ENCODE assay signal across 2 cellular contexts in genomic region chr10:128324058-128324457, GRCh38.
TF ChIP-seq lines count a peak whose summit lies in the region.

No MANE protein-coding gene starts in this region.

TF ChIP-seq in HCT116, 20 proteins besides CTCF, POLR2A, EP300 and RAD21 (continued from another document):
- TF ChIP-seq REST (IDR thresholded peaks at IDR 0.05; ENCODE audit: low read depth), result no peak
- no peak for TF ChIP-seq ZBTB33 (IDR thresholded peaks at IDR 0.05; ENCODE audit: extremely low read depth, insufficient replicate concordance, low read length)
TF ChIP-seq in HCT116: peak in this region for 0.

TF ChIP-seq in K562, 482 proteins besides CTCF, POLR2A, EP300 and RAD21 (continued from another document):
- TF ChIP-seq, protein P1, sequence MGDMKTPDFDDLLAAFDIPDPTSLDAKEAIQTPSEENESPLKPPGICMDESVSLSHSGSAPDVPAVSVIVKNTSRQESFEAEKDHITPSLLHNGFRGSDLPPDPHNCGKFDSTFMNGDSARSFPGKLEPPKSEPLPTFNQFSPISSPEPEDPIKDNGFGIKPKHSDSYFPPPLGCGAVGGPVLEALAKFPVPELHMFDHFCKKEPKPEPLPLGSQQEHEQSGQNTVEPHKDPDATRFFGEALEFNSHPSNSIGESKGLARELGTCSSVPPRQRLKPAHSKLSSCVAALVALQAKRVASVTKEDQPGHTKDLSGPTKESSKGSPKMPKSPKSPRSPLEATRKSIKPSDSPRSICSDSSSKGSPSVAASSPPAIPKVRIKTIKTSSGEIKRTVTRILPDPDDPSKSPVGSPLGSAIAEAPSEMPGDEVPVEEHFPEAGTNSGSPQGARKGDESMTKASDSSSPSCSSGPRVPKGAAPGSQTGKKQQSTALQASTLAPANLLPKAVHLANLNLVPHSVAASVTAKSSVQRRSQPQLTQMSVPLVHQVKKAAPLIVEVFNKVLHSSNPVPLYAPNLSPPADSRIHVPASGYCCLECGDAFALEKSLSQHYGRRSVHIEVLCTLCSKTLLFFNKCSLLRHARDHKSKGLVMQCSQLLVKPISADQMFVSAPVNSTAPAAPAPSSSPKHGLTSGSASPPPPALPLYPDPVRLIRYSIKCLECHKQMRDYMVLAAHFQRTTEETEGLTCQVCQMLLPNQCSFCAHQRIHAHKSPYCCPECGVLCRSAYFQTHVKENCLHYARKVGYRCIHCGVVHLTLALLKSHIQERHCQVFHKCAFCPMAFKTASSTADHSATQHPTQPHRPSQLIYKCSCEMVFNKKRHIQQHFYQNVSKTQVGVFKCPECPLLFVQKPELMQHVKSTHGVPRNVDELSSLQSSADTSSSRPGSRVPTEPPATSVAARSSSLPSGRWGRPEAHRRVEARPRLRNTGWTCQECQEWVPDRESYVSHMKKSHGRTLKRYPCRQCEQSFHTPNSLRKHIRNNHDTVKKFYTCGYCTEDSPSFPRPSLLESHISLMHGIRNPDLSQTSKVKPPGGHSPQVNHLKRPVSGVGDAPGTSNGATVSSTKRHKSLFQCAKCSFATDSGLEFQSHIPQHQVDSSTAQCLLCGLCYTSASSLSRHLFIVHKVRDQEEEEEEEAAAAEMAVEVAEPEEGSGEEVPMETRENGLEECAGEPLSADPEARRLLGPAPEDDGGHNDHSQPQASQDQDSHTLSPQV (IDR thresholded peaks at IDR 0.05), result no peak
- no peak for TF ChIP-seq ZNF274 (IDR thresholded peaks at IDR 0.05; ENCODE audit: borderline replicate concordance, low read depth, low read length)
- peak; percentile 50 for TF ChIP-seq NR2C1 (IDR thresholded peaks at IDR 0.05)
- TF ChIP-seq NR2C1 (tag; IDR thresholded peaks at IDR 0.05), result no peak
- TF ChIP-seq HNRNPK (IDR thresholded peaks at IDR 0.05; ENCODE audit: low read depth, low read length, poor library complexity, severe bottlenecking), result no peak
- TF ChIP-seq ZFP36 (IDR thresholded peaks at IDR 0.05; ENCODE audit: low read depth, low read length, partially characterized antibody), result peak; percentile 50
- no peak for TF ChIP-seq ZNF232 (CRISPR knock-in tag; IDR thresholded peaks at IDR 0.05)
TF ChIP-seq in K562: peak in this region for 4.
